6 cellular contexts compared by ENCODE assay signal in genomic region chr1:155967410-155968400, GRCh38. TPM values are rescaled to one million over a fixed set of nuclear protein-coding genes. Genes with fewer than 3 reads are reported as not detected.
A peak's percentile ranks its signal among the peaks of the same experiment; 100 is the strongest.
DNase-seq lines count a peak whose midpoint lies in the region; ATAC-seq and TF ChIP-seq lines count a peak whose summit lies in the region.

No MANE protein-coding gene starts in this region.

- H3K36me3 Mint-ChIP-seq in progenitor cell of endocrine pancreas (ENCODE audit: insufficient read depth) = peaks cover 15% of the 10 kb centered on the region

- ATAC-seq in GM21786 (IDR thresholded peaks at IDR 0.05; ENCODE audit: unreplicated experiment) = no peak

- no peaks in the 10 kb centered on the region for H3K27me3 Mint-ChIP-seq in progenitor cell of endocrine pancreas

- DNase-seq in NOMO-1 (lab: John Stamatoyannopoulos, UW; ENCODE audit: unreplicated experiment in 2 of 2) (peak; percentile 43 to 48), progenitor cell of endocrine pancreas (ENCODE audit: low spot score, unreplicated experiment) (no peak), HK-2 (ENCODE audit: unreplicated experiment) (no peak)
- DNase-seq in effector CD8-positive, alpha-beta T cell (lab: John Stamatoyannopoulos, UW) = peak; percentile 9
- DNase-seq in stimulated activated CD4-positive, alpha-beta T cell treated with anti-CD3 and anti-CD28 coated beads, Interleukin-2, amount 100 ng/mL, for 24 hours = no peak

- H3K4me1 Mint-ChIP-seq in progenitor cell of endocrine pancreas (ENCODE audit: low read depth) = peaks cover 33% of the 10 kb centered on the region

- H3K4me3 Mint-ChIP-seq in progenitor cell of endocrine pancreas (ENCODE audit: low read depth) = no peak overlapping the region

- H3K27ac Mint-ChIP-seq in progenitor cell of endocrine pancreas = peak overlapping the region; percentile 87

- H3K9me3 Mint-ChIP-seq in progenitor cell of endocrine pancreas (ENCODE audit: low read depth) = no peaks in the 10 kb centered on the region

- TF ChIP-seq CTCF in progenitor cell of endocrine pancreas (IDR thresholded peaks at IDR 0.05; ENCODE audit: unreplicated experiment) = no peak

RNA-seq across cellular contexts. Expression of gene ARHGEF2, which starts 10.6 kb away (rescaled TPM):
- total RNA-seq in progenitor cell of endocrine pancreas = 103 and 111 TPM in 2 replicates

RNA-seq across cellular contexts. Expression of gene RXFP4, which starts 26.3 kb away (rescaled TPM):
- total RNA-seq in progenitor cell of endocrine pancreas = not detected in 2 replicates

RNA-seq across cellular contexts. Expression of gene KHDC4, which starts 33.5 kb away (rescaled TPM):
- total RNA-seq in progenitor cell of endocrine pancreas = 67.6 and 71.2 TPM in 2 replicates

RNA-seq across cellular contexts. Expression of gene SSR2, which starts 53.0 kb away (rescaled TPM):
- total RNA-seq in progenitor cell of endocrine pancreas = 299 and 301 TPM in 2 replicates

RNA-seq across cellular contexts. Expression of gene RIT1, which starts 56.6 kb away (rescaled TPM):
- 28.3 and 30.1 TPM in 2 replicates for total RNA-seq in progenitor cell of endocrine pancreas

Comparison
In these comparisons a context has a peak if more than half of its experiments do, and no peak if none do; other contexts are left out.
1. DNase-seq: peak in NOMO-1 (2 of 2) and effector CD8-positive, alpha-beta T cell (single experiment); none in progenitor cell of endocrine pancreas (single experiment), HK-2 (single experiment) and stimulated activated CD4-positive, alpha-beta T cell treated with anti-CD3 and anti-CD28 coated beads, Interleukin-2, amount 100 ng/mL, for 24 hours (0 of 2).